20 cellular contexts compared by ENCODE assay signal in the genomic region with DNA sequence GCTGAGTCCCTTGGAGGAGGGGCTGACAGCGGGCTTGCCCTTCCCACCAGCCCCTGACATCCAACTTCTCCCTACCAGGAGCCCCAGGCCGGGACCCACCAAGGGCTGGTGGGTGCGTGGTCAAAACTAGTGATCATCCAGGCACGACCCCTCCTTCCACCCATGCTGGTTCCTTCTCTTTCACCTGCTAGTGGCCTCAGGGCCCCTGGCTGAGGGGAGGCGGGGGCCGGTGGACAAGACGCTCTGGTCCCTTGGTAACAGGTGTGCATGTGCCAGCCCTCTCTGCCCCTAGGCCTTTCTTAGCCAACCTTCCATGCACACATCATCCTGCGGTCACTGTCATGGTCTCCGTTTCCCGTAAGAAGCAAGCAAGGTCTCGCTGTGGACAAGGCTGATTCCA. TPM values are rescaled to one million over a fixed set of nuclear protein-coding genes. Genes with fewer than 3 reads are reported as not detected.
"Had no signal": no experiment of that assay in that cellular context is flagged by ENCODE, and none has a peak within 500 bp of the region (broad histone marks: within the 10 kb centered on the region; RNA-seq: fewer than 3 reads in every experiment).

No MANE protein-coding gene starts in this region.

- H3K9me3 Mint-ChIP-seq: activated CD4-positive, alpha-beta T cell treated with anti-CD3 and anti-CD28 coated beads, Interleukin-2, amount 10 ng/mL, durations not matched to agents 7 days and 5 days; activated naive CD8-positive, alpha-beta T cell treated with anti-CD3 and anti-CD28 coated beads, Interleukin-2, amount 10 ng/mL, durations not matched to agents 7 days and 5 days; nephron had no signal

- H3K4me2 ChIP-seq: smooth muscle cell had no signal

- H3K4me3 ChIP-seq: ovary, smooth muscle cell, transverse colon, vagina had no signal

- H3K4me1 ChIP-seq: vagina had no signal

- DNase-seq: activated CD4-positive, alpha-beta T cell treated with anti-CD3 and anti-CD28 coated beads, Interleukin-2, amount 10 ng/mL, durations not matched to agents 7 days and 5 days; activated CD4-positive, CD25-positive, alpha-beta regulatory T cell; activated CD8-positive, alpha-beta memory T cell treated with anti-CD3 and anti-CD28 coated beads, Interleukin-2, amount 50 U/mL, for 48 hours; activated gamma-delta T cell treated with Interleukin-2 at 50 U/mL for 16 hours; activated naive CD8-positive, alpha-beta T cell treated with anti-CD3 and anti-CD28 coated beads, Interleukin-2, amount 10 ng/mL, durations not matched to agents 7 days and 5 days; hippocampal formation; ovary; retina; stimulated activated CD4-positive, alpha-beta T cell treated with anti-CD3 and anti-CD28 coated beads, Interleukin-4, amount 100 ng/mL, for 4 hours; stimulated activated CD8-positive, alpha-beta memory T cell treated with anti-CD3 and anti-CD28 coated beads, Interleukin-4, amount 100 ng/mL, for 48 hours; stimulated activated naive CD4-positive, alpha-beta T cell treated with Interleukin-2 at 50 U/mL for 16 hours; transverse colon had no signal

- H3K4me1 Mint-ChIP-seq: activated CD4-positive, alpha-beta T cell treated with anti-CD3 and anti-CD28 coated beads, Interleukin-2, amount 10 ng/mL, durations not matched to agents 7 days and 5 days; activated naive CD8-positive, alpha-beta T cell treated with anti-CD3 and anti-CD28 coated beads, Interleukin-2, amount 10 ng/mL, durations not matched to agents 7 days and 5 days; nephron had no signal

- H3K27me3 ChIP-seq: ovary, transverse colon, vagina had no signal

- FAIRE-seq: keratinocyte had no signal

- H3K27me3 Mint-ChIP-seq: activated CD4-positive, alpha-beta T cell treated with anti-CD3 and anti-CD28 coated beads, Interleukin-2, amount 10 ng/mL, durations not matched to agents 7 days and 5 days; activated naive CD8-positive, alpha-beta T cell treated with anti-CD3 and anti-CD28 coated beads, Interleukin-2, amount 10 ng/mL, durations not matched to agents 7 days and 5 days had no signal

- H3K36me3 ChIP-seq: ovary had no signal

- H3K27ac Mint-ChIP-seq: activated CD4-positive, alpha-beta T cell treated with anti-CD3 and anti-CD28 coated beads, Interleukin-2, amount 10 ng/mL, durations not matched to agents 7 days and 5 days; activated naive CD8-positive, alpha-beta T cell treated with anti-CD3 and anti-CD28 coated beads, Interleukin-2, amount 10 ng/mL, durations not matched to agents 7 days and 5 days; nephron had no signal

- H3K27ac ChIP-seq: ovary, vagina had no signal

- H3K4me3 Mint-ChIP-seq: activated CD4-positive, alpha-beta T cell treated with anti-CD3 and anti-CD28 coated beads, Interleukin-2, amount 10 ng/mL, durations not matched to agents 7 days and 5 days; activated naive CD8-positive, alpha-beta T cell treated with anti-CD3 and anti-CD28 coated beads, Interleukin-2, amount 10 ng/mL, durations not matched to agents 7 days and 5 days; nephron had no signal

- H3K9me3 ChIP-seq: ovary, transverse colon, vagina had no signal

RNA-seq across cellular contexts. Expression of gene ZNF205, which starts 30.8 kb away (rescaled TPM):
- total RNA-seq: activated CD4-positive, alpha-beta T cell treated with anti-CD3 and anti-CD28 coated beads, Interleukin-2, amount 10 ng/mL, durations not matched to agents 7 days and 5 days; activated naive CD8-positive, alpha-beta T cell treated with anti-CD3 and anti-CD28 coated beads, Interleukin-2, amount 10 ng/mL, durations not matched to agents 7 days and 5 days had no signal

RNA-seq across cellular contexts. Expression of gene ZSCAN10, which starts 44.1 kb away (rescaled TPM):
- total RNA-seq: aorta, dermis microvascular lymphatic vessel endothelial cell, lower leg skin, smooth muscle cell, transverse colon, vagina had no signal
- polyA plus RNA-seq: aorta, esophagus, keratinocyte, smooth muscle cell had no signal

RNA-seq across cellular contexts. Expression of gene OR1F1, which starts 44.8 kb away (rescaled TPM):
- total RNA-seq: activated CD4-positive, alpha-beta T cell treated with anti-CD3 and anti-CD28 coated beads, Interleukin-2, amount 10 ng/mL, durations not matched to agents 7 days and 5 days; activated naive CD8-positive, alpha-beta T cell treated with anti-CD3 and anti-CD28 coated beads, Interleukin-2, amount 10 ng/mL, durations not matched to agents 7 days and 5 days; aorta; dermis microvascular lymphatic vessel endothelial cell; lower leg skin; ovary; smooth muscle cell; transverse colon; vagina had no signal
- polyA plus RNA-seq: aorta, esophagus, ovary, smooth muscle cell had no signal
